Comparison of ENCODE assay signal across 19 cellular contexts in the genomic region with DNA sequence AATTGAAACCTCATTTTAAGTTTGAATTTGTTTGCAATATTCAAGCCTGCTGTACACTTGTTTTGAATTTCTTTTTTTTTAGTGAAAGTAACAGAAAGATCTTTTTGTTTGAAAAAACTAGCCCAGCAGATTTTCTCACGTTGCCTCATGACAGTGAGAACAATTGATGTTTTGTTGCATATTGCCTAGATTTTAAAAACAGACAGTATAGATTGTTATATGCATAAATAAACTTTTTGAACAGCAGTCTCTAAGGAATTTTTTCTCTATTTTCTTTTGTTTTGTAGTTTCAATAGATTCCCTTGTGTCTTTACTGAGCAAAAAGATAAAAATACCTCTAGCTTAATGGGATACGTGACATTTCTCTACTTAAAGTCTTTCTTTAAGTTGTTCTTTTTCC. TPM values are rescaled to one million over a fixed set of nuclear protein-coding genes. Genes with fewer than 3 reads are reported as not detected.
DNase-seq lines count a peak whose midpoint lies in the region; ATAC-seq, FAIRE-seq and TF ChIP-seq lines count a peak whose summit lies in the region.
"Had no signal": no experiment of that assay in that cellular context is flagged by ENCODE, and none has a peak within 500 bp of the region (broad histone marks: within the 10 kb centered on the region; RNA-seq: fewer than 3 reads in every experiment).

No MANE protein-coding gene starts in this region.

- ATAC-seq in GM19452 (IDR thresholded peaks at IDR 0.05; ENCODE audit: unreplicated experiment), result no peak
- ATAC-seq: A549 had no signal

- DNase-seq in COLO829 (ENCODE audit: low spot score) (peak; percentile 63), frontal cortex (ENCODE audit: low spot score in 2 of 2) (no peak), midbrain (lab: John Stamatoyannopoulos, UW) (peak; percentile 0), putamen (ENCODE audit: low spot score) (peak; percentile 18), GM12891 (ENCODE audit: insufficient read length, low spot score) (no peak)
- DNase-seq in activated CD4-positive, alpha-beta T cell treated with anti-CD3 and anti-CD28 coated beads for 48 hours, result no peak
- DNase-seq: AML-193; CD4-positive, alpha-beta T cell; DMS79 treated with DMSO at 0.1 percent for 48 hours; GF-D8; GM23248; HCEC 1CT; IMR-90 had no signal

- no peak for TF ChIP-seq POLR2A in GM12891 (IDR thresholded peaks at IDR 0.05; ENCODE audit: low read depth, low read length)

- FAIRE-seq in frontal cortex (lab: Jason Lieb, UNC) (peak; percentile 15), GM12891 (lab: Jason Lieb, UNC) (no peak)
- FAIRE-seq: A549, GM19239, H54 had no signal

TF ChIP-seq in GM12891, 5 proteins besides CTCF, POLR2A, EP300 and RAD21:
- TF ChIP-seq POLR2AphosphoS5 (IDR thresholded peaks at IDR 0.05; ENCODE audit: low read depth, low read length) (no peak), PAX5 (IDR thresholded peaks at IDR 0.05; ENCODE audit: insufficient read depth, low read length, severe bottlenecking) (no peak), POU2F2 (IDR thresholded peaks at IDR 0.05; ENCODE audit: low read depth, low read length) (no peak), SPI1 (IDR thresholded peaks at IDR 0.05; ENCODE audit: low read depth, low read length) (no peak), TAF1 (IDR thresholded peaks at IDR 0.05; ENCODE audit: low read depth, low read length) (no peak)

RNA-seq across cellular contexts. Expression of a gene that starts 15.4 kb away (rescaled TPM):
- total RNA-seq in frontal cortex, result not detected
- polyA plus RNA-seq in GM12891 (2012; ENCODE audit: low read depth, missing spikeins), result not detected
- total RNA-seq: CD4-positive, alpha-beta T cell; GM23248; HT1080; IMR-90 had no signal
- polyA plus RNA-seq: A549, BJ, GM23248, IMR-90 had no signal

RNA-seq across cellular contexts. Expression of a gene that starts 33.2 kb away (rescaled TPM):
- total RNA-seq in frontal cortex, result not detected
- polyA plus RNA-seq in GM12891 (2012; ENCODE audit: low read depth, missing spikeins), result not detected
- total RNA-seq: CD4-positive, alpha-beta T cell; GM23248; HT1080; IMR-90 had no signal
- polyA plus RNA-seq: A549, BJ, GM23248, IMR-90 had no signal

RNA-seq across cellular contexts. Expression of a gene that starts 36.6 kb away (rescaled TPM):
- not detected for total RNA-seq in frontal cortex
- not detected for polyA plus RNA-seq in GM12891 (2012; ENCODE audit: low read depth, missing spikeins)
- total RNA-seq: CD4-positive, alpha-beta T cell; GM23248; HT1080; IMR-90 had no signal
- polyA plus RNA-seq: A549, BJ, GM23248, IMR-90 had no signal

RNA-seq across cellular contexts. Expression of a gene that starts 49.6 kb away (rescaled TPM):
- total RNA-seq in frontal cortex, result not detected
- polyA plus RNA-seq in GM12891 (2012; ENCODE audit: low read depth, missing spikeins), result not detected
- total RNA-seq: CD4-positive, alpha-beta T cell; GM23248; HT1080; IMR-90 had no signal
- polyA plus RNA-seq: A549, BJ, GM23248, IMR-90 had no signal

Comparison
In these comparisons a context has a peak if more than half of its experiments do, and no peak if none do; other contexts are left out.
1. DNase-seq: peak in COLO829 (single experiment), midbrain (single experiment) and putamen (single experiment); none in frontal cortex (0 of 2), GM12891 (single experiment) and activated CD4-positive, alpha-beta T cell treated with anti-CD3 and anti-CD28 coated beads for 48 hours (single experiment).